Comparison of ENCODE assay signal across 8 cellular contexts in genomic region chr11:100876826-100877545, GRCh38.
DNase-seq lines count a peak whose midpoint lies in the region; ATAC-seq, FAIRE-seq and TF ChIP-seq lines count a peak whose summit lies in the region.

No MANE protein-coding gene starts in this region.

- FAIRE-seq in GM12891 (lab: Jason Lieb, UNC) (no peak), GM12892 (lab: Jason Lieb, UNC) (no peak)

- TF ChIP-seq POLR2A in GM12891 (IDR thresholded peaks at IDR 0.05; ENCODE audit: low read depth, low read length) (no peak), GM12892 (IDR thresholded peaks at IDR 0.05; ENCODE audit: low read depth, low read length) (no peak)

- ATAC-seq in HG02678 (IDR thresholded peaks at IDR 0.05; ENCODE audit: unreplicated experiment) (peak; percentile 80), SK-N-SH treated with all-trans-retinoic acid at 6 μM for 48 hours (peak; percentile 96)

- peak; percentile 91 for DNase-seq in GM04504 (ENCODE audit: low read depth)
- DNase-seq in iPS-NIHi7 (ENCODE audit: extremely low spot score): peak; percentile 38
- DNase-seq in GM12891 (ENCODE audit: insufficient read length, low spot score): no peak
- DNase-seq in GM12892 (ENCODE audit: insufficient read length): no peak
- DNase-seq in NCI-H524 treated with DMSO at 0.1 percent for 48 hours (lab: John Stamatoyannopoulos, UW): no peak
- no peak for DNase-seq in Ammon's horn (ENCODE audit: low spot score)

TF ChIP-seq in SK-N-SH treated with all-trans-retinoic acid at 6 μM for 48 hours, 23 proteins besides CTCF, POLR2A, EP300 and RAD21:
- peak; percentile 22; the same call in 1 of the 2 replicates for TF ChIP-seq CREB5 (CRISPR knock-in tag; IDR thresholded peaks at IDR 0.05; ENCODE audit: low read depth)
- TF ChIP-seq ISL1 (CRISPR knock-in tag; IDR thresholded peaks at IDR 0.05): peak; percentile 41
- TF ChIP-seq ZNF8 (CRISPR knock-in tag; IDR thresholded peaks at IDR 0.05): no peak

TF ChIP-seq in GM12891, 5 proteins besides CTCF, POLR2A, EP300 and RAD21:
- no peak for TF ChIP-seq SPI1 (IDR thresholded peaks at IDR 0.05; ENCODE audit: low read depth, low read length)
- TF ChIP-seq POLR2AphosphoS5 (IDR thresholded peaks at IDR 0.05; ENCODE audit: low read depth, low read length): no peak
- no peak for TF ChIP-seq PAX5 (IDR thresholded peaks at IDR 0.05; ENCODE audit: insufficient read depth, low read length, severe bottlenecking)
- TF ChIP-seq TAF1 (IDR thresholded peaks at IDR 0.05; ENCODE audit: low read depth, low read length): no peak
- no peak for TF ChIP-seq POU2F2 (IDR thresholded peaks at IDR 0.05; ENCODE audit: low read depth, low read length)

Comparison
In these comparisons a context has a peak if more than half of its experiments do, and no peak if none do; other contexts are left out.
1. DNase-seq: peak in GM04504 (single experiment) and iPS-NIHi7 (single experiment); none in GM12891 (single experiment), GM12892 (single experiment), NCI-H524 treated with DMSO at 0.1 percent for 48 hours (single experiment) and Ammon's horn (single experiment).